In the genomic region with DNA sequence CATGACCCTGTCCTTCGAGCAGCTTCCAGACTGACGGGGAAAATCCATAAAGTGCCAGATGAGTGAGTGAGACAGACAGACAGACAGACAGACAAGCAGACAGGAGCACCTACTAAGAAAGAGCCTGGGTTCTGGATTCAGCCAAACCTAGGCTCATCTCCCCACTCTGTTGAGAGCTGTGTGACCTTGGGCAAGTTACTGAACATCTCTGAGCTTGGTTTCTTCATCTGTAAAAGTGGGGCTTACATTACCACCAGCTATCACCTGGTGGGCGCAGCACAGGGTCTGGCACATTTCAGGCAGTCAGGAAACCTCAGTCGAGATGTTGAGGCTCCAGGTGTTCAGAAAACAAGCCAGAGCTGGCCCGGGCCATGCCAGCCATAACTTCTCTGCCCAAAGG, we compare ENCODE assay signal across 2 cellular contexts.
A peak's percentile ranks its signal among the peaks of the same experiment; 100 is the strongest.
TF ChIP-seq lines count a peak whose summit lies in the region.

No MANE protein-coding gene starts in this region.

TF ChIP-seq in HepG2, 621 proteins besides CTCF, POLR2A, EP300 and RAD21:
- peak; percentile 70 for TF ChIP-seq ZNF768 (CRISPR knock-in tag; IDR thresholded peaks at IDR 0.05)
- TF ChIP-seq, protein P1, sequence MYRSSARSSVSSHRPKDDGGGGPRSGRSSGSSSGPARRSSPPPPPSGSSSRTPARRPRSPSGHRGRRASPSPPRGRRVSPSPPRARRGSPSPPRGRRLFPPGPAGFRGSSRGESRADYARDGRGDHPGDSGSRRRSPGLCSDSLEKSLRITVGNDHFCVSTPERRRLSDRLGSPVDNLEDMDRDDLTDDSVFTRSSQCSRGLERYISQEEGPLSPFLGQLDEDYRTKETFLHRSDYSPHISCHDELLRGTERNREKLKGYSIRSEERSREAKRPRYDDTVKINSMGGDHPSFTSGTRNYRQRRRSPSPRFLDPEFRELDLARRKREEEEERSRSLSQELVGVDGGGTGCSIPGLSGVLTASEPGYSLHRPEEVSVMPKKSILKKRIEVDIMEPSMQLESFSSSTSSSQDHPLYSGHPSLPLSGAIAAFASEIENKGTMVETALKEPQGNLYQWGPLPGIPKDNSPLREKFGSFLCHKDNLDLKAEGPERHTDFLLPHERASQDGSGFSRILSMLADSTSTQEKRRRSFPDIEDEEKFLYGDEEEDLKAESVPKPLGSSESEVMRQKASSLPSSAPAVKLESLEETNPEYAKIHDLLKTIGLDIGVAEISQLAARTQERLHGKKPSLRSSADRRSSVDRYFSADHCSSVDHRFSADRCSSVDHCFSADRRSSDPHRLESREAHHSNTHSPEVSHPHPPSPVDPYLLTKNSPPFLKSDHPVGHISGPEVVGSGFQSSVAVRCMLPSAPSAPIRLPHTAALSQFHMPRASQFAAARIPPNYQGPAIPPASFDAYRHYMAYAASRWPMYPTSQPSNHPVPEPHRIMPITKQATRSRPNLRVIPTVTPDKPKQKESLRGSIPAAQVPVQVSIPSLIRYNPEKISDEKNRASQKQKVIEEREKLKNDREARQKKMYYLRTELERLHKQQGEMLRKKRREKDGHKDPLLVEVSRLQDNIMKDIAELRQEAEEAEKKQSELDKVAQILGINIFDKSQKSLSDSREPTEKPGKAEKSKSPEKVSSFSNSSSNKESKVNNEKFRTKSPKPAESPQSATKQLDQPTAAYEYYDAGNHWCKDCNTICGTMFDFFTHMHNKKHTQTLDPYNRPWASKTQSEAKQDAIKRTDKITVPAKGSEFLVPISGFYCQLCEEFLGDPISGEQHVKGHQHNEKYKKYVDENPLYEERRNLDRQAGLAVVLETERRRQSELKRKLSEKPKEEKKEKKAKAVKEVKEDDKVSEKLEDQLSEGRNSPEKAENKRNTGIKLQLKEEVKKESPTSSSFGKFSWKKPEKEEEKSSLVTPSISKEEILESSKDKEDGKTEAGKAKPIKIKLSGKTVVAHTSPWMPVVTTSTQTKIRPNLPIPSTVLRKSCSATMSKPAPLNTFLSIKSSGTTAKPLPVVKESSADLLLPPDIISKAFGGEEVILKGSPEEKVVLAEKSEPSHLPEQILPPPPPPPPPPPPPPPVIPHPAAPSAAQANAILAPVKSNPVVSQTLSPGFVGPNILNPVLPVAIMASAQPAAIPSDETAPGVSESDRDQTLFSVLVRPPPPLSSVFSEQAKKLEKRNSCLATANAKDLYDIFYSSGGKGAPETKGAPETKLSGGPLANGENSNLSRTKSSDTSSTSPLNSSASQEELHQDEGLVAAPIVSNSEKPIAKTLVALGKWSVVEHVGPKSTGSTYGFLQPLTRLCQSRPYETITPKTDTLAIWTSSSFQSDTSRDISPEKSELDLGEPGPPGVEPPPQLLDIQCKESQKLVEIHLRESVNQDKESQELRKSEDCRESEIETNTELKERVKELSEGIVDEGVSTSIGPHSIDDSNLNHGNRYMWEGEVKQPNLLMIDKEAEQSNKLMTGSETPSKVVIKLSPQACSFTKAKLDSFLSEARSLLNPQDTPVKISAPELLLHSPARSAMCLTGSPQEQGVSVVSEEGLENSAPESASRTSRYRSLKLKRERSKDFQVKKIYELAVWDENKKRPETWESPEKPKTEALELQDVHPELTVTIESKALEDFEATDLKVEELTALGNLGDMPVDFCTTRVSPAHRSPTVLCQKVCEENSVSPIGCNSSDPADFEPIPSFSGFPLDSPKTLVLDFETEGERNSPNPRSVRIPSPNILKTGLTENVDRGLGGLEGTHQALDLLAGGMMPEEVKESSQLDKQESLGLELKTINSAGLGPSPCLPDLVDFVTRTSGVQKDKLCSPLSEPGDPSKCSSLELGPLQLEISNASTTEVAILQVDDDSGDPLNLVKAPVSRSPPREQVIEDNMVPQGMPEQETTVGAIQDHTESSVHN (CRISPR knock-in tag; IDR thresholded peaks at IDR 0.05), result no peak

TF ChIP-seq in K562, 482 proteins besides CTCF, POLR2A, EP300 and RAD21:
- TF ChIP-seq PCBP2 (IDR thresholded peaks at IDR 0.05; ENCODE audit: low read depth, low read length, poor library complexity, severe bottlenecking) (no peak), CHD4 (IDR thresholded peaks at IDR 0.05; ENCODE audit: insufficient read depth, insufficient replicate concordance, low read depth, low read length, poor library complexity, severe bottlenecking) (peak; percentile 45), NFRKB (IDR thresholded peaks at IDR 0.05; ENCODE audit: low read depth) (no peak), RBM25 (IDR thresholded peaks at IDR 0.05; ENCODE audit: low read depth, low read length, severe bottlenecking) (peak; percentile 96), FOXA1 (IDR thresholded peaks at IDR 0.05; ENCODE audit: borderline replicate concordance) (no peak), BCOR (IDR thresholded peaks at IDR 0.05) (peak; percentile 91), ZFP36 (IDR thresholded peaks at IDR 0.05; ENCODE audit: low read depth, low read length, partially characterized antibody) (peak; percentile 81), KDM1A (IDR thresholded peaks at IDR 0.05) (peak in 1 of 2 experiments; percentile 28; a peak in 1 of 4 replicates), KLF10 (CRISPR knock-in tag; IDR thresholded peaks at IDR 0.05) (no peak), SRSF9 (IDR thresholded peaks at IDR 0.05; ENCODE audit: borderline replicate concordance, low read depth, low read length) (no peak), ZNF124 (CRISPR knock-in tag; IDR thresholded peaks at IDR 0.05) (no peak), POLR3G (IDR thresholded peaks at IDR 0.05; ENCODE audit: extremely low read depth, insufficient read length, insufficient replicate concordance) (no peak), HEY1 (CRISPR knock-in tag; IDR thresholded peaks at IDR 0.05; ENCODE audit: borderline replicate concordance) (no peak), ZHX1 (conservative IDR thresholded peaks at IDR 0.05; ENCODE audit: low read length) (no peak), ZNF280B (CRISPR knock-in tag; IDR thresholded peaks at IDR 0.05) (no peak), ZNF224 (CRISPR knock-in tag; IDR thresholded peaks at IDR 0.05) (no peak), PTBP1 (IDR thresholded peaks at IDR 0.05; ENCODE audit: low read depth, low read length) (0 out of 2 replicates have a peak, but pooled peaks have one; percentile 49)
- TF ChIP-seq, protein P2, sequence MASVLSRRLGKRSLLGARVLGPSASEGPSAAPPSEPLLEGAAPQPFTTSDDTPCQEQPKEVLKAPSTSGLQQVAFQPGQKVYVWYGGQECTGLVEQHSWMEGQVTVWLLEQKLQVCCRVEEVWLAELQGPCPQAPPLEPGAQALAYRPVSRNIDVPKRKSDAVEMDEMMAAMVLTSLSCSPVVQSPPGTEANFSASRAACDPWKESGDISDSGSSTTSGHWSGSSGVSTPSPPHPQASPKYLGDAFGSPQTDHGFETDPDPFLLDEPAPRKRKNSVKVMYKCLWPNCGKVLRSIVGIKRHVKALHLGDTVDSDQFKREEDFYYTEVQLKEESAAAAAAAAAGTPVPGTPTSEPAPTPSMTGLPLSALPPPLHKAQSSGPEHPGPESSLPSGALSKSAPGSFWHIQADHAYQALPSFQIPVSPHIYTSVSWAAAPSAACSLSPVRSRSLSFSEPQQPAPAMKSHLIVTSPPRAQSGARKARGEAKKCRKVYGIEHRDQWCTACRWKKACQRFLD (CRISPR knock-in tag; IDR thresholded peaks at IDR 0.05), result no peak
